In the genomic region with DNA sequence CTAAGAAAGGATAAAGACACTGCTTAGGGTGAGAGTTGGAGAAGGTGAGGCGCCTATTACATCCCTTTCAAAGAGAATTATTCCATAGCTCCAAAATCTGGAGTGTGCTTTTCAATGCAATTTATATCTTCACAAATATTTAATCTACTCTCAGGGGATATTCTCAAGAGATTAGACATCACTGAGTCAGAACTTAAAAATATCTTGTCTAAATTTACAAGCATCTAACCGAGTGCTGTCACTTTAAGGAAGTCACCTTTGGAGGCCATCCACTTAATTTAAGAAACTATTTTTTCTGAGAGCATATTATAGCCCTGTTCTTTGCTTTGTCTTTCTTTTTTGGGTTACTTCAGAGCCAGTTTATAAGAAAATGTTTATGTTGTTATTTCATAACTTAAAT, we compare ENCODE assay signal across 20 cellular contexts.
A peak's percentile ranks its signal among the peaks of the same experiment; 100 is the strongest.
DNase-seq lines count a peak whose midpoint lies in the region; ATAC-seq and TF ChIP-seq lines count a peak whose summit lies in the region.
"Had no signal": no experiment of that assay in that cellular context is flagged by ENCODE, and none has a peak within 500 bp of the region (broad histone marks: within the 10 kb centered on the region; RNA-seq: fewer than 3 reads in every experiment).

No MANE protein-coding gene starts in this region.

- H3K79me2 ChIP-seq in SK-N-SH (ENCODE audit: insufficient read depth): no peaks in the 10 kb centered on the region
- H3K79me2 ChIP-seq in fibroblast of lung (ENCODE audit: control insufficient read depth, insufficient read depth, low read length): no peaks in the 10 kb centered on the region

- peaks cover 32% of the 10 kb centered on the region for H3F3A ChIP-seq in SK-N-SH (replicated peaks; ENCODE audit: insufficient read depth)

- H3K9me3 ChIP-seq in SK-N-SH (peaks cover 4% of the 10 kb centered on the region; the same call in 1 of the 2 replicates), RWPE2 (ENCODE audit: severe bottlenecking) (peaks cover 5% of the 10 kb centered on the region), fibroblast of lung (ENCODE audit: control insufficient read depth, insufficient read depth, low read depth, low read length) (no peaks in the 10 kb centered on the region), esophagus muscularis mucosa (peaks cover 0 to 10% (median 4%) of the 10 kb centered on the region in 4 donors)

- H3K27me3 ChIP-seq in SK-N-SH (ENCODE audit: insufficient read depth) (no peaks in the 10 kb centered on the region), RWPE2 (ENCODE audit: insufficient read depth, poor library complexity, severe bottlenecking) (no peaks in the 10 kb centered on the region), fibroblast of lung (ENCODE audit: control insufficient read depth, insufficient read depth, low read length) (no peaks in the 10 kb centered on the region), esophagus muscularis mucosa (no peaks in the 10 kb centered on the region)
- H3K27me3 ChIP-seq: MG63, Peyer's patch had no signal

- H2AFZ ChIP-seq in SK-N-SH (ENCODE audit: low read depth) (no peak overlapping the region), fibroblast of lung (ENCODE audit: low read length) (no peak overlapping the region)

- H3K4me1 ChIP-seq in SK-N-SH (ENCODE audit: control insufficient read depth in 1 of 2, insufficient read depth in 2 of 2, low read depth in 1 of 2, low read length in 1 of 2): peaks cover 6 to 45% of the 10 kb centered on the region in 2 experiments
- H3K4me1 ChIP-seq in RWPE2 (ENCODE audit: insufficient read depth, poor library complexity, severe bottlenecking): peaks cover 47% of the 10 kb centered on the region
- peaks cover 33% of the 10 kb centered on the region for H3K4me1 ChIP-seq in fibroblast of lung (ENCODE audit: control insufficient read depth, extremely low read depth, insufficient read depth, low read length)
- H3K4me1 ChIP-seq in esophagus muscularis mucosa: peaks cover 4 to 58% (median 48%) of the 10 kb centered on the region in 4 donors
- H3K4me1 ChIP-seq: Peyer's patch had no signal

- DNase-seq in SK-N-SH: no peak
- DNase-seq in RWPE2 (ENCODE audit: low spot score): no peak
- DNase-seq in fibroblast of lung (ENCODE audit: low read depth in 2 of 2): no peak
- no peak for DNase-seq in G401 (ENCODE audit: low spot score)
- no peak for DNase-seq in esophagus muscularis mucosa (ENCODE audit: extremely low spot score)
- DNase-seq: C1 segment of cervical spinal cord, COR-L47, KG1, MG63, NCI-H1092, NCI-H1694 treated with DMSO at 0.1 percent for 48 hours, NCI-H2107, NCI-H2227 treated with DMSO at 0.1 percent for 48 hours, NCI-H524, Peyer's patch, Right ventricle myocardium superior had no signal

- 49% methylated on average over 2 of the region's 2 CpGs for WGBS in SK-N-SH (ENCODE audit: low lambda C conversion rate)
- WGBS in esophagus muscularis mucosa: 59% methylated on average over 2 of the region's 2 CpGs

- no peak overlapping the region for H3K4me2 ChIP-seq in SK-N-SH
- H3K4me2 ChIP-seq in fibroblast of lung (ENCODE audit: extremely low read depth, insufficient read depth, low read length): no peak overlapping the region

- no peak overlapping the region for H3K4me3 ChIP-seq in SK-N-SH (ENCODE audit: low read depth in 2 of 2, low read length in 1 of 2)
- H3K4me3 ChIP-seq in RWPE2 (ENCODE audit: severe bottlenecking): no peak overlapping the region
- no peak overlapping the region for H3K4me3 ChIP-seq in fibroblast of lung (replicated peaks in 1 of 4; ENCODE audit: control extremely low read depth in 1 of 4, insufficient read depth in 1 of 4, low read depth in 3 of 4, low read length in 4 of 4)
- no peak overlapping the region for H3K4me3 ChIP-seq in esophagus muscularis mucosa
- H3K4me3 ChIP-seq: MG63, Peyer's patch had no signal

- ATAC-seq in SK-N-SH treated with all-trans-retinoic acid at 6 μM for 48 hours (no peak), RWPE2 (ENCODE audit: low read depth) (no peak), HG02642 (IDR thresholded peaks at IDR 0.05; ENCODE audit: poor library complexity, unreplicated experiment) (no peak), HG03025 (IDR thresholded peaks at IDR 0.05; ENCODE audit: low FRiP score, unreplicated experiment) (no peak)

- H3K36me3 ChIP-seq in SK-N-SH (replicated peaks in 1 of 2; ENCODE audit: control insufficient read depth in 1 of 2, insufficient read depth in 2 of 2, low read length in 1 of 2) (no peaks in the 10 kb centered on the region), RWPE2 (ENCODE audit: low read depth) (no peaks in the 10 kb centered on the region), fibroblast of lung (ENCODE audit: control insufficient read depth, insufficient read depth, low read length) (no peaks in the 10 kb centered on the region), esophagus muscularis mucosa (no peaks in the 10 kb centered on the region)
- H3K36me3 ChIP-seq: MG63, Peyer's patch had no signal

- no peaks in the 10 kb centered on the region for H3K9me2 ChIP-seq in SK-N-SH

- CTCF ChIA-PET in SK-N-SH (lab: Yijun Ruan, JAX): interaction anchor here (1.0 kb wide), 1 partner anchor 10 kb away, joined by 3 read pairs; no protein-coding TSS in a partner anchor

- TF ChIP-seq CTCF in SK-N-SH (IDR thresholded peaks at IDR 0.05) (no peak), RWPE2 (IDR thresholded peaks at IDR 0.05; ENCODE audit: poor library complexity, severe bottlenecking) (no peak), fibroblast of lung (conservative IDR thresholded peaks at IDR 0.05 in 1 of 2, IDR thresholded peaks at IDR 0.05 in 1 of 2; ENCODE audit: low read depth in 1 of 2, low read length in 2 of 2) (no peak), esophagus muscularis mucosa (IDR thresholded peaks at IDR 0.05) (no peak)

- intact Hi-C loops in esophagus muscularis mucosa (cut with DNase I): no loop called here

- H4K20me1 ChIP-seq in SK-N-SH (ENCODE audit: insufficient read depth) (no peaks in the 10 kb centered on the region), fibroblast of lung (ENCODE audit: control insufficient read depth, extremely low read depth, insufficient read depth, low read length) (no peaks in the 10 kb centered on the region)

- TF ChIP-seq RAD21 in SK-N-SH (IDR thresholded peaks at IDR 0.05; ENCODE audit: low read length): no peak

- POLR2A ChIA-PET in SK-N-SH (lab: Yijun Ruan, JAX): no interaction called here

- no peak overlapping the region for H3K9ac ChIP-seq in SK-N-SH
- H3K9ac ChIP-seq in fibroblast of lung (ENCODE audit: insufficient read depth, low read length): no peak overlapping the region

- peak overlapping the region; percentile 87 to 95; a peak in 3 of 4 replicates for H3K27ac ChIP-seq in SK-N-SH (ENCODE audit: low read depth in 2 of 2, low read length in 1 of 2)
- peak overlapping the region; percentile 97 for H3K27ac ChIP-seq in RWPE2 (ENCODE audit: poor library complexity, severe bottlenecking)
- H3K27ac ChIP-seq in fibroblast of lung (ENCODE audit: insufficient read depth, low read length): peak overlapping the region; percentile 51
- H3K27ac ChIP-seq in esophagus muscularis mucosa (replicated peaks in 1 of 4): no peak overlapping the region
- H3K27ac ChIP-seq: 22Rv1, Peyer's patch had no signal

- no peak for TF ChIP-seq POLR2A in esophagus muscularis mucosa (IDR thresholded peaks at IDR 0.05; ENCODE audit: low read depth)

- in situ Hi-C loops in G401 (cut with HindIII; ENCODE audit: low sequenced_read_pairs): no loop called here

- 0 out of 4 replicates have a peak, but pooled peaks of 1 of the 2 experiments have one; percentile 14 for TF ChIP-seq EP300 in SK-N-SH (IDR thresholded peaks at IDR 0.05; ENCODE audit: borderline replicate concordance in 1 of 2, low read depth in 1 of 2, low read length in 1 of 2)
- no peak for TF ChIP-seq EP300 in esophagus muscularis mucosa (IDR thresholded peaks at IDR 0.05)

TF ChIP-seq in SK-N-SH, 30 proteins besides CTCF, POLR2A, EP300 and RAD21 (continues in another document):
- TF ChIP-seq RFX5 (IDR thresholded peaks at IDR 0.05; ENCODE audit: low read length) (no peak), FOSL2 (IDR thresholded peaks at IDR 0.05; ENCODE audit: borderline replicate concordance, low read depth) (peak; percentile 16; the same call in 1 of the 2 replicates)

TF ChIP-seq in SK-N-SH treated with all-trans-retinoic acid at 6 μM for 48 hours, 23 proteins besides CTCF, POLR2A, EP300 and RAD21:
- TF ChIP-seq ISL1 (CRISPR knock-in tag; IDR thresholded peaks at IDR 0.05): no peak
- TF ChIP-seq TOX (CRISPR knock-in tag; IDR thresholded peaks at IDR 0.05; ENCODE audit: borderline replicate concordance): no peak
TF ChIP-seq in SK-N-SH treated with all-trans-retinoic acid at 6 μM for 48 hours: peak in this region for 0.

Comparison
In these comparisons a context has a peak if more than half of its experiments do, and no peak if none do; other contexts are left out.
1. H3K27ac ChIP-seq: peak in SK-N-SH (2 of 2), RWPE2 (single experiment) and fibroblast of lung (single experiment); none in esophagus muscularis mucosa (0 of 4).